Comparison of ENCODE assay signal across 15 cellular contexts in genomic region chr6:46263709-46264091, GRCh38.
DNase-seq lines count a peak whose midpoint lies in the region; ATAC-seq, FAIRE-seq and TF ChIP-seq lines count a peak whose summit lies in the region.
"Had no signal": no experiment of that assay in that cellular context is flagged by ENCODE, and none has a peak within 500 bp of the region (broad histone marks: within the 10 kb centered on the region; RNA-seq: fewer than 3 reads in every experiment).

No MANE protein-coding gene starts in this region.

- no peak for TF ChIP-seq CTCF in coronary artery (IDR thresholded peaks at IDR 0.05)
- TF ChIP-seq CTCF in GM10248 (IDR thresholded peaks at IDR 0.05; ENCODE audit: control extremely low read depth, extremely low read depth, low read depth, missing control alignments): no peak

- POLR2A ChIA-PET in GM10248 (lab: Yijun Ruan, JAX): no interaction called here

- CTCF ChIA-PET in GM10248 (lab: Yijun Ruan, JAX): interaction anchor here (1.0 kb wide), 1 partner anchor 18 kb away, joined by 4 read pairs; no protein-coding TSS in a partner anchor

- intact Hi-C loops in Right ventricle myocardium inferior (cut with DNase I): no loop called here
- intact Hi-C loops in cardiac septum (cut with DNase I): no loop called here
- intact Hi-C loops in posterior cingulate gyrus (cut with DNase I): no loop called here

- H3K27ac ChIP-seq in coronary artery: no peak overlapping the region
- H3K27ac ChIP-seq: A549, upper lobe of left lung had no signal

- no peak overlapping the region for H3K4me3 ChIP-seq in coronary artery
- H3K4me3 ChIP-seq: A549, skin epidermis, upper lobe of left lung had no signal

- DNase-seq in Right ventricle myocardium inferior (ENCODE audit: missing footprints): no peak
- no peak for DNase-seq in cardiac septum (ENCODE audit: low spot score)
- DNase-seq in cerebellar cortex (ENCODE audit: low spot score): peak; percentile 33
- no peak for DNase-seq in coronary artery (ENCODE audit: low spot score)
- DNase-seq in GM10248 (ENCODE audit: extremely low spot score): no peak
- no peak for DNase-seq in posterior cingulate gyrus
- DNase-seq: activated T-cell treated with anti-CD3 and anti-CD28 coated beads, Interleukin-2, amount 50 U/mL, for 4 hours; DND-41; NCI-H2029 treated with DMSO at 0.1 percent for 48 hours; upper lobe of left lung had no signal

- ATAC-seq in Right ventricle myocardium inferior (peak; percentile 52), HG02763 (IDR thresholded peaks at IDR 0.05; ENCODE audit: unreplicated experiment) (no peak)
- ATAC-seq: A549; activated CD4-positive, CD25-positive, alpha-beta regulatory T cell treated with anti-CD3 and anti-CD28 coated beads, Interleukin-2, amount 50 U/mL, for 24 hours; activated T-cell treated with anti-CD3 and anti-CD28 coated beads, Interleukin-2, amount 50 U/mL, for 4 hours had no signal

- peak; percentile 99 for FAIRE-seq in islet of Langerhans (lab: Jason Lieb, UNC)
- FAIRE-seq: A549 had no signal
